Comparison of ENCODE assay signal across 12 cellular contexts in the genomic region with DNA sequence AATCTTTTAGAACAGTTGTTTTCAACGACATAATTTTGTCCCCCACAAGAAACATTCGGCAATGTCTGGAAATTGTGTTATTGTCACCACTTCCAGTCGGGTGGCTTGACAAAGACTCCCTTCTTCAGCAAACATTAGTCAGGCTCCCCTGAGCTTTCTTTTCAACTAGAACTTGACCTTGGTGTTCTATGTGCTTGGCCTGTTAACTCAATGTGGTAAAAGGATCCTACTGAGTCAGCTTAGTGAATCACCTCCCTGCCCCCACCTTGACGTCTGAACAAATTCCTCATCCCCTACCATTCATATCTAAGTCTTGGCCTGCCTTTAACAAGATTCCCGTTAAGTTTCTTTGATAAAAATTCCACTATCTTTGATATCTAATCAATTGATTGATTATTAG.
DNase-seq lines count a peak whose midpoint lies in the region; TF ChIP-seq lines count a peak whose summit lies in the region.
"Had no signal": no experiment of that assay in that cellular context is flagged by ENCODE, and none has a peak within 500 bp of the region (broad histone marks: within the 10 kb centered on the region; RNA-seq: fewer than 3 reads in every experiment).

No MANE protein-coding gene starts in this region.

- no peaks in the 10 kb centered on the region for H3K36me3 ChIP-seq in SJSA1
- H3K36me3 ChIP-seq in fibroblast of lung (ENCODE audit: control insufficient read depth, insufficient read depth, low read length): no peaks in the 10 kb centered on the region

- no peaks in the 10 kb centered on the region for H3K9me3 ChIP-seq in SJSA1 (replicated peaks)
- H3K9me3 ChIP-seq in fibroblast of lung (ENCODE audit: control insufficient read depth, insufficient read depth, low read depth, low read length): no peaks in the 10 kb centered on the region

- no peaks in the 10 kb centered on the region for H4K20me1 ChIP-seq in fibroblast of lung (ENCODE audit: control insufficient read depth, extremely low read depth, insufficient read depth, low read length)

- H3K27ac ChIP-seq in SJSA1 (0 out of 2 replicates have a peak overlapping the region, but pooled peaks have one; percentile 18), fibroblast of lung (ENCODE audit: insufficient read depth, low read length) (no peak overlapping the region), coronary artery (no peak overlapping the region)

- no peak overlapping the region for H3K4me2 ChIP-seq in fibroblast of lung (ENCODE audit: extremely low read depth, insufficient read depth, low read length)

- no peaks in the 10 kb centered on the region for H3K79me2 ChIP-seq in fibroblast of lung (ENCODE audit: control insufficient read depth, insufficient read depth, low read length)

- peak; percentile 44 for DNase-seq in HK-2 (ENCODE audit: unreplicated experiment)
- DNase-seq in SJSA1 (ENCODE audit: low read depth in 1 of 2, low spot score in 2 of 2): peak; percentile 52 to 56
- peak; percentile 93 to 96 for DNase-seq in fibroblast of lung (ENCODE audit: low read depth in 2 of 2)
- DNase-seq in retinal pigment epithelial cell (ENCODE audit: low read depth): peak; percentile 68
- DNase-seq in NCI-H748 treated with DMSO at 0.1 percent for 48 hours (lab: John Stamatoyannopoulos, UW): no peak
- no peak for DNase-seq in GM13977 (ENCODE audit: low spot score)
- no peak for DNase-seq in coronary artery (ENCODE audit: low spot score)
- DNase-seq: activated CD4-positive, alpha-beta memory T cell treated with anti-CD3 and anti-CD28 coated beads, Interleukin-2, amount 10 ng/mL, durations not matched to agents 7 days and 5 days; activated naive CD4-positive, alpha-beta T cell treated with Interleukin-2 at 50 U/mL for 16 hours; NCI-H1048; T-cell had no signal

- TF ChIP-seq CTCF in fibroblast of lung (conservative IDR thresholded peaks at IDR 0.05 in 1 of 2, IDR thresholded peaks at IDR 0.05 in 1 of 2; ENCODE audit: low read depth in 1 of 2, low read length in 2 of 2): no peak
- no peak for TF ChIP-seq CTCF in retinal pigment epithelial cell (conservative IDR thresholded peaks at IDR 0.05; ENCODE audit: low read depth, low read length)
- TF ChIP-seq CTCF in GM13977 (IDR thresholded peaks at IDR 0.05; ENCODE audit: extremely low read depth, insufficient read depth, missing control alignments): no peak
- no peak for TF ChIP-seq CTCF in coronary artery (IDR thresholded peaks at IDR 0.05)

- in situ Hi-C loops in GM13977 (cut with MboI; ENCODE audit: low pct_unique_long_range_greater_than_20kb, low sequenced_read_pairs, unreplicated experiment): no loop called here

- H3K27me3 ChIP-seq in SJSA1 (replicated peaks) (no peaks in the 10 kb centered on the region), fibroblast of lung (ENCODE audit: control insufficient read depth, insufficient read depth, low read length) (no peaks in the 10 kb centered on the region)

- no peak overlapping the region for H2AFZ ChIP-seq in fibroblast of lung (ENCODE audit: low read length)

- H3K9ac ChIP-seq in fibroblast of lung (ENCODE audit: insufficient read depth, low read length): no peak overlapping the region

- H3K4me3 ChIP-seq in SJSA1: no peak overlapping the region
- H3K4me3 ChIP-seq in fibroblast of lung (replicated peaks in 1 of 4; ENCODE audit: control extremely low read depth in 1 of 4, insufficient read depth in 1 of 4, low read depth in 3 of 4, low read length in 4 of 4): no peak overlapping the region
- H3K4me3 ChIP-seq in retinal pigment epithelial cell (ENCODE audit: low read length): no peak overlapping the region
- no peak overlapping the region for H3K4me3 ChIP-seq in coronary artery
- H3K4me3 ChIP-seq: GM12878 had no signal

- peaks cover 5% of the 10 kb centered on the region; the same call in 1 of the 2 replicates for H3K4me1 ChIP-seq in SJSA1 (replicated peaks)
- H3K4me1 ChIP-seq in fibroblast of lung (ENCODE audit: control insufficient read depth, extremely low read depth, insufficient read depth, low read length): no peaks in the 10 kb centered on the region

Comparison
In these comparisons a context has a peak if more than half of its experiments do, and no peak if none do; other contexts are left out.
1. DNase-seq: peak in HK-2 (single experiment), SJSA1 (2 of 2), fibroblast of lung (2 of 2) and retinal pigment epithelial cell (single experiment); none in NCI-H748 treated with DMSO at 0.1 percent for 48 hours (single experiment), GM13977 (single experiment) and coronary artery (single experiment).